ENCODE assay signal across 13 cellular contexts in the genomic region with DNA sequence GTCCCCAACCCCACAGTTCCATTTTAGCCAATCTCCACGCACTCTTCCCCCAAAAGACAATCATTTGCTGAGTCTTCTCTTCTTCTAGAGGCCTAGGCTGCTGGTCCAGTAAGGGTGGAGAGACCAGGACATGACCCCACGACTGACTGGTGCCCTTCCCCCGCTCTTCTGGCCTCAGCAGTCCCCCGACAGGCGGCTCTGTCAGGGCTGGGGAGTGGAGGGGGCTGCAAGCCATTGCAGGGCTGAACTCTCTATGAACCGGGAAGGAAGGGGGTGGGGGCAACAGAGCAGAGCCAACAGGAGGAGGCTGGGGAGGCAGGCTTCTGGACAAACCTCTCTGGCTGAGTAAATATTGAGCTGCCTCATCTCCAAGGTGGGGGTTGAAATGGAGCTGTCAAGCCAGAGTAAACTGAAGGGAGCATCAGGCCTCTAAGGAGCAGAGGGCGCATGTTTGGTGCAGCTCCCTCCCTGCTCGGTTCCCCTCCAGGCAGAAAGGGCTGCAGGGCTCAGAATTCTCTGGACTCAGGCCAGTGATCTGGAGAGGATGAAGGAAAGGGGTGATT. TPM values are rescaled to one million over a fixed set of nuclear protein-coding genes. Genes with fewer than 3 reads are reported as not detected.
DNase-seq lines count a peak whose midpoint lies in the region; ATAC-seq lines count a peak whose summit lies in the region.
"Had no signal": no experiment of that assay in that cellular context is flagged by ENCODE, and none has a peak within 500 bp of the region (broad histone marks: within the 10 kb centered on the region; RNA-seq: fewer than 3 reads in every experiment).

No MANE protein-coding gene starts in this region.

- intact Hi-C loops in sciatic nerve (cut with DNase I): no loop called here

- DNase-seq in SIG-M5 treated with dmso at 0.1 percent for 504 hours (lab: John Stamatoyannopoulos, UW; ENCODE audit: unreplicated experiment): peak; percentile 76
- no peak for DNase-seq in SIG-M5 (lab: John Stamatoyannopoulos, UW)
- DNase-seq in NCI-H69 (lab: John Stamatoyannopoulos, UW): peak; percentile 98
- peak; percentile 34 for DNase-seq in glomerular visceral epithelial cell (ENCODE audit: extremely low spot score)
- no peak for DNase-seq in sciatic nerve (ENCODE audit: low spot score)
- DNase-seq in activated CD4-positive, alpha-beta T cell treated with anti-CD3 and anti-CD28 coated beads for 4 hours: no peak
- DNase-seq in AG20443 (ENCODE audit: low spot score): no peak
- DNase-seq: stimulated activated CD4-positive, alpha-beta T cell treated with anti-CD3 and anti-CD28 coated beads, Interleukin-15, amount 100 ng/mL, for 24 hours had no signal

- peak; percentile 15 for ATAC-seq in sciatic nerve
- no peak for ATAC-seq in HG02642 (IDR thresholded peaks at IDR 0.05; ENCODE audit: poor library complexity, unreplicated experiment)
- ATAC-seq: stimulated activated effector memory CD8-positive, alpha-beta T cell treated with anti-CD3 and anti-CD28 coated beads, Interleukin-12 subunit alpha, Interleukin-12 subunit beta, amount 100 ng/mL, for 72 hours had no signal

RNA-seq across cellular contexts. Expression of a gene that starts 8.7 kb away (rescaled TPM):
- not detected for total RNA-seq in sciatic nerve
- total RNA-seq: A673, G401, LHCN-M2 had no signal

RNA-seq across cellular contexts. Expression of a gene that starts 22.8 kb away (rescaled TPM):
- total RNA-seq in sciatic nerve: 23.1 TPM

RNA-seq across cellular contexts. Expression of a gene that starts 56.0 kb away (rescaled TPM):
- 8.8 TPM for total RNA-seq in sciatic nerve

Comparison
In these comparisons a context has a peak if more than half of its experiments do, and no peak if none do; other contexts are left out.
1. DNase-seq: peak in SIG-M5 treated with dmso at 0.1 percent for 504 hours (single experiment), NCI-H69 (single experiment) and glomerular visceral epithelial cell (single experiment); none in SIG-M5 (single experiment), sciatic nerve (single experiment), activated CD4-positive, alpha-beta T cell treated with anti-CD3 and anti-CD28 coated beads for 4 hours (0 of 2) and AG20443 (single experiment).